Comparison of ENCODE assay signal across 11 cellular contexts in genomic region chr17:68318103-68318991, GRCh38. TPM values are rescaled to one million over a fixed set of nuclear protein-coding genes. Genes with fewer than 3 reads are reported as not detected.
DNase-seq lines count a peak whose midpoint lies in the region; ATAC-seq, FAIRE-seq and TF ChIP-seq lines count a peak whose summit lies in the region.
"Had no signal": no experiment of that assay in that cellular context is flagged by ENCODE, and none has a peak within 500 bp of the region (broad histone marks: within the 10 kb centered on the region; RNA-seq: fewer than 3 reads in every experiment).

No MANE protein-coding gene starts in this region.

- TF ChIP-seq RAD21 in HepG2 (CRISPR knock-in tag; IDR thresholded peaks at IDR 0.05) = no peak

- H3K4me3 Mint-ChIP-seq in WTC11 = no peak overlapping the region
- H3K4me3 Mint-ChIP-seq: natural killer cell had no signal

- no peaks in the 10 kb centered on the region for H3K36me3 Mint-ChIP-seq in WTC11
- H3K36me3 Mint-ChIP-seq: natural killer cell had no signal

- H3K9me3 ChIP-seq in HepG2 (ENCODE audit: low read length) = no peaks in the 10 kb centered on the region

- peak; percentile 81 for DNase-seq in CD1c-positive myeloid dendritic cell (ENCODE audit: extremely low spot score)
- peak; percentile 56 for DNase-seq in HK-2 (ENCODE audit: unreplicated experiment)
- DNase-seq in WTC11 (ENCODE audit: low spot score) = no peak
- DNase-seq in HepG2 (ENCODE audit: low spot score) = peak; percentile 87
- no peak for DNase-seq in SKM-1 (lab: John Stamatoyannopoulos, UW; ENCODE audit: unreplicated experiment)
- no peak for DNase-seq in NCI-H1436 treated with DMSO at 0.1 percent for 48 hours (lab: John Stamatoyannopoulos, UW)
- no peak for DNase-seq in NCI-H1105 (lab: John Stamatoyannopoulos, UW)
- DNase-seq: natural killer cell, NCI-H524 had no signal

- H3K4me2 ChIP-seq in HepG2 (ENCODE audit: low read depth, low read length) = peak overlapping the region; percentile 81

- H3K4me1 Mint-ChIP-seq in WTC11 = peaks cover 39% of the 10 kb centered on the region

- no peaks in the 10 kb centered on the region for H3K79me2 ChIP-seq in HepG2 (ENCODE audit: insufficient read depth, low read length)

- peaks cover 68% of the 10 kb centered on the region for H3K4me1 ChIP-seq in HepG2 (ENCODE audit: insufficient read depth, low read length)

- H3K27me3 Mint-ChIP-seq in WTC11 (ENCODE audit: low read depth) = no peaks in the 10 kb centered on the region

- peak overlapping the region in 2 of 3 experiments; percentile 11 to 54; a peak in 3 of 6 replicates for H3K4me3 ChIP-seq in HepG2 (replicated peaks in 1 of 3; ENCODE audit: insufficient read depth in 1 of 3, low read depth in 2 of 3, low read length in 3 of 3)

- no peaks in the 10 kb centered on the region for H4K20me1 ChIP-seq in HepG2 (ENCODE audit: insufficient read depth, low read length)

- H3K36me3 ChIP-seq in HepG2 (replicated peaks in 1 of 2; ENCODE audit: control insufficient read depth in 1 of 2, insufficient read depth in 2 of 2, low read length in 2 of 2) = no peaks in the 10 kb centered on the region

- CTCF ChIA-PET in WTC11 (lab: Charles Lee) (interaction anchor here (0.7 to 1.0 kb wide), 2 partner anchors 16 to 81 kb away, joined by 3 to 4 read pairs; no protein-coding TSS in a partner anchor), HepG2 (lab: Yijun Ruan, JAX; ENCODE audit: low intra/inter-chr PET ratio, low total read pairs) (no interaction called here)

- H3K27ac ChIP-seq in HepG2 (ENCODE audit: extremely low read length, insufficient read depth, low read length) = peak overlapping the region; percentile 53
- H3K27ac ChIP-seq: epithelial cell of prostate had no signal

- TF ChIP-seq POLR2A in HepG2 (IDR thresholded peaks at IDR 0.05; ENCODE audit: insufficient read depth in 1 of 2, low read depth in 2 of 2, low read length in 2 of 2) = no peak

- intact Hi-C loops in HepG2 (cut with micrococcal nuclease; ENCODE audit: unreplicated experiment) = no loop called here

- H3K27me3 ChIP-seq in HepG2 (ENCODE audit: control insufficient read depth in 1 of 2, insufficient read depth in 2 of 2, low read length in 2 of 2) = no peaks in the 10 kb centered on the region

- peak overlapping the region; percentile 75; the same call in 1 of the 2 replicates for H3K27ac Mint-ChIP-seq in WTC11
- H3K27ac Mint-ChIP-seq: natural killer cell had no signal

- no peak for TF ChIP-seq CTCF in WTC11 (IDR thresholded peaks at IDR 0.05)
- TF ChIP-seq CTCF in HepG2 (CRISPR knock-in tag; IDR thresholded peaks at IDR 0.05) = no peak

- H2AFZ ChIP-seq in HepG2 (ENCODE audit: low read length) = peak overlapping the region; percentile 24

- WGBS in HepG2 (ENCODE audit: low lambda C conversion rate) = 12% methylated on average over 8 of the region's 8 CpGs

- ATAC-seq in WTC11 (no peak), HepG2 (peak; percentile 89), GM19324 (IDR thresholded peaks at IDR 0.05; ENCODE audit: low FRiP score, unreplicated experiment) (no peak)
- ATAC-seq: natural killer cell had no signal

- FAIRE-seq in HepG2 (lab: Jason Lieb, UNC) = peak; percentile 82

- peak in 1 of 2 experiments; percentile 75; a peak in 2 of 4 replicates for TF ChIP-seq EP300 in HepG2 (IDR thresholded peaks at IDR 0.05; ENCODE audit: low read depth in 2 of 2, low read length in 2 of 2)
- peak; percentile 79; the same call in 1 of the 2 replicates for TF ChIP-seq EP300 in HepG2 (CRISPR knock-in tag; IDR thresholded peaks at IDR 0.05; ENCODE audit: borderline replicate concordance)

- peak overlapping the region; percentile 56 for H3K9ac ChIP-seq in HepG2 (ENCODE audit: insufficient read depth, low read depth, low read length)

- BruUV-seq in HepG2 (replicated peaks; lab: Mats Ljungman, UMichigan) = no TSS peak

- in situ Hi-C loops in HepG2 (cut with HindIII; ENCODE audit: extremely low pct_ligation_motif_present, low pct_unique_long_range_greater_than_20kb) = no loop called here

- POLR2A ChIA-PET in WTC11 (lab: Charles Lee) (no interaction called here), HepG2 (lab: Yijun Ruan, JAX) (interaction anchor here (0.8 to 1.6 kb wide), 6 partner anchors 13 to 66 kb away, joined by 3 to 5 read pairs (median 3); partner anchors contain the start of genes ARSG and SLC16A6)

- peaks cover 5% of the 10 kb centered on the region; the same call in 1 of the 2 replicates for H3K9me3 Mint-ChIP-seq in WTC11

TF ChIP-seq in WTC11, 78 proteins besides CTCF, POLR2A, EP300 and RAD21 (continues in another document):
- TF ChIP-seq, protein P1, sequence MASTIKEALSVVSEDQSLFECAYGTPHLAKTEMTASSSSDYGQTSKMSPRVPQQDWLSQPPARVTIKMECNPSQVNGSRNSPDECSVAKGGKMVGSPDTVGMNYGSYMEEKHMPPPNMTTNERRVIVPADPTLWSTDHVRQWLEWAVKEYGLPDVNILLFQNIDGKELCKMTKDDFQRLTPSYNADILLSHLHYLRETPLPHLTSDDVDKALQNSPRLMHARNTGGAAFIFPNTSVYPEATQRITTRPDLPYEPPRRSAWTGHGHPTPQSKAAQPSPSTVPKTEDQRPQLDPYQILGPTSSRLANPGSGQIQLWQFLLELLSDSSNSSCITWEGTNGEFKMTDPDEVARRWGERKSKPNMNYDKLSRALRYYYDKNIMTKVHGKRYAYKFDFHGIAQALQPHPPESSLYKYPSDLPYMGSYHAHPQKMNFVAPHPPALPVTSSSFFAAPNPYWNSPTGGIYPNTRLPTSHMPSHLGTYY (CRISPR knock-in tag; IDR thresholded peaks at IDR 0.05) = no peak

TF ChIP-seq in HepG2, 621 proteins besides CTCF, POLR2A, EP300 and RAD21 (continues in another document):
- TF ChIP-seq KDM5A (IDR thresholded peaks at IDR 0.05; ENCODE audit: borderline replicate concordance, low read length) = no peak
- TF ChIP-seq, protein P2, sequence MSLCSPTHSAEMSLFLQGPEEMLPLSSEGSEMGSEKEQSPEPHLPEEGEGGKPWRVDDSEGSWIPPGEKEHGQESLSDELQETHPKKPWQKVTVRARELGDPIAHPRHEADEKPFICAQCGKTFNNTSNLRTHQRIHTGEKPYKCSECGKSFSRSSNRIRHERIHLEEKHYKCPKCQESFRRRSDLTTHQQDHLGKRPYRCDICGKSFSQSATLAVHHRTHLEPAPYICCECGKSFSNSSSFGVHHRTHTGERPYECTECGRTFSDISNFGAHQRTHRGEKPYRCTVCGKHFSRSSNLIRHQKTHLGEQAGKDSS (CRISPR knock-in tag; IDR thresholded peaks at IDR 0.05; ENCODE audit: borderline replicate concordance, low read depth) = 0 out of 2 replicates have a peak, but pooled peaks have one; percentile 28
- TF ChIP-seq HOXA7 (CRISPR knock-in tag; IDR thresholded peaks at IDR 0.05) = no peak

RNA-seq across cellular contexts. Expression of gene ARSG, which starts 27.1 kb away (rescaled TPM):
- total RNA-seq in WTC11 (2021) = 6.9 to 7.9 TPM (median 7.5 TPM) in 3 replicates
- total RNA-seq in HepG2 (2016; rRNA removed; fragmentation: Illumina TruSeq; extraction: Trizol) = 3.7 and 4.1 TPM in 2 replicates
- total RNA-seq in HepG2 (2016; cell fraction: cytosol; rRNA removed; fragmentation: Illumina TruSeq; extraction: Trizol; ENCODE audit: low read depth) = 10.0 and 10.5 TPM in 2 replicates
- 2.8 and 4.2 TPM in 2 replicates for total RNA-seq in HepG2 (2016; cell fraction: insoluble cytoplasmic fraction; rRNA removed; fragmentation: Illumina TruSeq; extraction: Trizol)
- total RNA-seq in HepG2 (2016; cell fraction: membrane; rRNA removed; fragmentation: Illumina TruSeq; extraction: Trizol) = 8.1 and 9.2 TPM in 2 replicates
- total RNA-seq in HepG2 (2016; cell fraction: nucleus; rRNA removed; fragmentation: Illumina TruSeq; extraction: Trizol) = 4.0 and 4.3 TPM in 2 replicates
- 15.2 and 15.9 TPM in 2 replicates for polyA plus RNA-seq in HepG2 (2011; rRNA removed)
- 11.5 and 13.0 TPM in 2 replicates for polyA plus RNA-seq in HepG2 (2011; cell fraction: cytosol; rRNA removed)
- 26.9 and 29.6 TPM in 2 replicates for polyA plus RNA-seq in HepG2 (2011; cell fraction: nucleus; rRNA removed)
- polyA plus RNA-seq in HepG2 (2012) = 7.0 and 8.7 TPM in 2 replicates
- 3.0 and 5.3 TPM in 2 replicates for polyA plus RNA-seq in HepG2 (2016; cell fraction: cytosol; fragmentation: Illumina TruSeq; extraction: Trizol; ENCODE audit: low read depth)
- 2.2 and 2.8 TPM in 2 replicates for polyA plus RNA-seq in HepG2 (2016; cell fraction: insoluble cytoplasmic fraction; fragmentation: Illumina TruSeq; extraction: Trizol; ENCODE audit: low read depth)
- polyA plus RNA-seq in HepG2 (2016; cell fraction: membrane; fragmentation: Illumina TruSeq; extraction: Trizol; ENCODE audit: low read depth) = 3.9 and 4.3 TPM in 2 replicates
- polyA plus RNA-seq in HepG2 (2016; cell fraction: nucleus; fragmentation: Illumina TruSeq; extraction: Trizol; ENCODE audit: insufficient read depth, low read depth) = 4.4 and 5.4 TPM in 2 replicates
- 45.9 and 48.0 TPM in 2 replicates for polyA minus RNA-seq in HepG2 (2011; rRNA and poly(A)+ RNA removed; ENCODE audit: low replicate concordance)
- polyA minus RNA-seq in HepG2 (2011; cell fraction: cytosol; rRNA and poly(A)+ RNA removed) = 8.9 and 10.0 TPM in 2 replicates
- polyA minus RNA-seq in HepG2 (2011; cell fraction: nucleus; rRNA and poly(A)+ RNA removed) = 38.7 and 40.7 TPM in 2 replicates

RNA-seq across cellular contexts. Expression of gene SLC16A6, which starts 27.4 kb away (rescaled TPM):
- total RNA-seq in WTC11 (2021) (0.14 to 0.22 TPM (median 0.16 TPM) in 3 replicates), HepG2 (2016; rRNA removed; fragmentation: Illumina TruSeq; extraction: Trizol) (0.67 and 1.1 TPM in 2 replicates)
- 0.51 TPM in 1 of 2 replicates, not detected in the other for total RNA-seq in HepG2 (2016; cell fraction: cytosol; rRNA removed; fragmentation: Illumina TruSeq; extraction: Trizol; ENCODE audit: low read depth)
- 1.1 and 1.3 TPM in 2 replicates for total RNA-seq in HepG2 (2016; cell fraction: insoluble cytoplasmic fraction; rRNA removed; fragmentation: Illumina TruSeq; extraction: Trizol)
- 0.53 and 0.69 TPM in 2 replicates for total RNA-seq in HepG2 (2016; cell fraction: membrane; rRNA removed; fragmentation: Illumina TruSeq; extraction: Trizol)
- total RNA-seq in HepG2 (2016; cell fraction: nucleus; rRNA removed; fragmentation: Illumina TruSeq; extraction: Trizol) = 1.1 and 1.6 TPM in 2 replicates
- 27.2 and 44.7 TPM in 2 replicates for polyA plus RNA-seq in HepG2 (2011; rRNA removed)
- 33.2 and 35.3 TPM in 2 replicates for polyA plus RNA-seq in HepG2 (2011; cell fraction: cytosol; rRNA removed)
- 13.0 and 13.3 TPM in 2 replicates for polyA plus RNA-seq in HepG2 (2011; cell fraction: nucleus; rRNA removed)
- 5.7 and 9.7 TPM in 2 replicates for polyA plus RNA-seq in HepG2 (2012)
- polyA plus RNA-seq in HepG2 (2016; cell fraction: cytosol; fragmentation: Illumina TruSeq; extraction: Trizol; ENCODE audit: low read depth) = 0.05 and 0.06 TPM in 2 replicates
- polyA plus RNA-seq in HepG2 (2016; cell fraction: insoluble cytoplasmic fraction; fragmentation: Illumina TruSeq; extraction: Trizol; ENCODE audit: low read depth) = 0.59 and 0.61 TPM in 2 replicates
- 0.28 and 0.40 TPM in 2 replicates for polyA plus RNA-seq in HepG2 (2016; cell fraction: membrane; fragmentation: Illumina TruSeq; extraction: Trizol; ENCODE audit: low read depth)
- polyA plus RNA-seq in HepG2 (2016; cell fraction: nucleus; fragmentation: Illumina TruSeq; extraction: Trizol; ENCODE audit: insufficient read depth, low read depth) = 1.5 TPM in 2 replicates
- 137 and 162 TPM in 2 replicates for polyA minus RNA-seq in HepG2 (2011; rRNA and poly(A)+ RNA removed; ENCODE audit: low replicate concordance)
- 56.6 and 65.6 TPM in 2 replicates for polyA minus RNA-seq in HepG2 (2011; cell fraction: cytosol; rRNA and poly(A)+ RNA removed)
- polyA minus RNA-seq in HepG2 (2011; cell fraction: nucleus; rRNA and poly(A)+ RNA removed) = 28.5 and 31.0 TPM in 2 replicates

Comparison
In these comparisons a context has a peak if more than half of its experiments do, and no peak if none do; other contexts are left out.
1. DNase-seq: peak in CD1c-positive myeloid dendritic cell (single experiment), HK-2 (single experiment) and HepG2 (single experiment); none in WTC11 (single experiment), SKM-1 (single experiment), NCI-H1436 treated with DMSO at 0.1 percent for 48 hours (single experiment) and NCI-H1105 (single experiment).